In genomic region chr18:41974661-41975286, GRCh38 we compare ENCODE assay signal across 1 cellular context.
TF ChIP-seq lines count a peak whose summit lies in the region.

No MANE protein-coding gene starts in this region.

TF ChIP-seq in SK-N-SH, 30 proteins besides CTCF, POLR2A, EP300 and RAD21 (continued from another document):
- TF ChIP-seq IRF3 (IDR thresholded peaks at IDR 0.05; ENCODE audit: low read depth, low read length) (no peak), YY1 (IDR thresholded peaks at IDR 0.05; ENCODE audit: low read depth) (no peak), SMC3 (IDR thresholded peaks at IDR 0.05; ENCODE audit: low read depth, low read length) (no peak), JUND (IDR thresholded peaks at IDR 0.05) (no peak), TEAD4 (IDR thresholded peaks at IDR 0.05; ENCODE audit: borderline replicate concordance, insufficient read depth) (no peak), EZH2phosphoT487 (IDR thresholded peaks at IDR 0.05; ENCODE audit: borderline replicate concordance, low read depth) (no peak), FOSL2 (IDR thresholded peaks at IDR 0.05; ENCODE audit: borderline replicate concordance, low read depth) (no peak)
